8 cellular contexts compared by ENCODE assay signal in genomic region chr12:13101854-13102375, GRCh38. TPM values are rescaled to one million over a fixed set of nuclear protein-coding genes. Genes with fewer than 3 reads are reported as not detected.
DNase-seq lines count a peak whose midpoint lies in the region; ATAC-seq, FAIRE-seq and TF ChIP-seq lines count a peak whose summit lies in the region.

No MANE protein-coding gene starts in this region.

- H3K56ac ChIP-seq in H1 (replicated peaks; ENCODE audit: insufficient read length, low read depth, low read length) = no peak overlapping the region

- H3K4me3 Mint-ChIP-seq in HFFc6 = peak overlapping the region; percentile 66
- H3K4me3 Mint-ChIP-seq in natural killer cell treated with Interleukin-12 subunit alpha and Interleukin-12 subunit beta and Interleukin-15 and Interleukin-18, amount 100 ng/mL, for 72 hours = peak overlapping the region; percentile 81

- no peak overlapping the region for H4K8ac ChIP-seq in H1 (ENCODE audit: extremely low read depth, insufficient read depth, low read length)

- no peak for ATAC-seq in natural killer cell treated with Interleukin-12 subunit alpha and Interleukin-12 subunit beta and Interleukin-15 and Interleukin-18, amount 100 ng/mL, for 72 hours
- ATAC-seq in GM21825 (IDR thresholded peaks at IDR 0.05; ENCODE audit: unreplicated experiment) = no peak

- H4K20me1 ChIP-seq in H1 (replicated peaks in 1 of 2; ENCODE audit: control insufficient read depth in 1 of 2, insufficient read depth in 2 of 2, low read length in 2 of 2) = no peaks in the 10 kb centered on the region

- CTCF ChIA-PET in AG04449 (lab: Yijun Ruan, JAX) = interaction anchor here (1.0 to 6.0 kb wide), 6 partner anchors 12 to 185 kb away, joined by 3 to 123 read pairs (median 5); no protein-coding TSS in a partner anchor
- CTCF ChIA-PET in H1 (lab: Charles Lee; ENCODE audit: partially characterized antibody) = interaction anchor here (1.0 to 6.0 kb wide), 13 partner anchors 13 to 289 kb away, joined by 3 to 69 read pairs (median 4); partner anchors contain the start of genes DDX47 and FAM234B

- H3K9me3 ChIP-seq in WERI-Rb-1 (ENCODE audit: severe bottlenecking) (no peaks in the 10 kb centered on the region), H1 (ENCODE audit: insufficient read depth in 2 of 2, low read depth in 1 of 2, low read length in 1 of 2) (no peaks in the 10 kb centered on the region)

- no peak for TF ChIP-seq POLR2A in H1 (IDR thresholded peaks at IDR 0.05; ENCODE audit: control extremely low read depth in 1 of 2, low read depth in 2 of 2, low read length in 2 of 2)

- H3K9me3 Mint-ChIP-seq in HFFc6 = no peaks in the 10 kb centered on the region
- no peaks in the 10 kb centered on the region for H3K9me3 Mint-ChIP-seq in natural killer cell treated with Interleukin-12 subunit alpha and Interleukin-12 subunit beta and Interleukin-15 and Interleukin-18, amount 100 ng/mL, for 72 hours

- H2BK20ac ChIP-seq in H1 (ENCODE audit: low read length) = peak overlapping the region; percentile 11; the same call in 1 of the 2 replicates

- POLR2A ChIA-PET in AG04449 (lab: Yijun Ruan, JAX) = interaction anchor here (0.6 to 3.9 kb wide), 5 partner anchors 13 to 96 kb away, joined by 3 to 20 read pairs (median 4); partner anchors contain the start of gene EMP1
- POLR2A ChIA-PET in H1 (lab: Charles Lee; ENCODE audit: partially characterized antibody) = interaction anchor here (0.7 to 6.0 kb wide), 9 partner anchors 8 to 264 kb away, joined by 3 to 44 read pairs (median 4); no protein-coding TSS in a partner anchor

- H3K23me2 ChIP-seq in H1 (ENCODE audit: low read depth, low read length) = peaks cover 9% of the 10 kb centered on the region; the same call in 1 of the 2 replicates

- peaks cover 66% of the 10 kb centered on the region for H3K4me1 Mint-ChIP-seq in HFFc6 (ENCODE audit: low read depth)
- peaks cover 28 to 33% of the 10 kb centered on the region in 2 donors for H3K4me1 Mint-ChIP-seq in natural killer cell treated with Interleukin-12 subunit alpha and Interleukin-12 subunit beta and Interleukin-15 and Interleukin-18, amount 100 ng/mL, for 72 hours (ENCODE audit: low read depth in 2 of 2)

- H3K27me3 ChIP-seq in WERI-Rb-1 (ENCODE audit: insufficient read depth, low read depth, severe bottlenecking) (no peaks in the 10 kb centered on the region), H1 (replicated peaks in 1 of 4; ENCODE audit: control insufficient read depth in 3 of 4, extremely low read depth in 1 of 4, insufficient read depth in 3 of 4, low read length in 3 of 4) (no peaks in the 10 kb centered on the region)

- no peak overlapping the region for H4K91ac ChIP-seq in H1 (replicated peaks; ENCODE audit: insufficient read length, low read length)

- no peaks in the 10 kb centered on the region for H3K36me3 Mint-ChIP-seq in HFFc6 (ENCODE audit: low read depth)
- H3K36me3 Mint-ChIP-seq in natural killer cell treated with Interleukin-12 subunit alpha and Interleukin-12 subunit beta and Interleukin-15 and Interleukin-18, amount 100 ng/mL, for 72 hours = no peaks in the 10 kb centered on the region

- TF ChIP-seq CTCF in AG04449 (IDR thresholded peaks at IDR 0.05; ENCODE audit: insufficient read depth, low read length, missing control alignments) = no peak
- TF ChIP-seq CTCF in HFFc6 (IDR thresholded peaks at IDR 0.05) = no peak
- no peak for TF ChIP-seq CTCF in WERI-Rb-1 (IDR thresholded peaks at IDR 0.05; ENCODE audit: low read depth, low read length)
- TF ChIP-seq CTCF in H1 (IDR thresholded peaks at IDR 0.05; ENCODE audit: control extremely low read depth in 1 of 3, insufficient read depth in 1 of 3, low read depth in 1 of 3, low read length in 3 of 3) = no peak

- no peak for FAIRE-seq in H1 (lab: Jason Lieb, UNC)

- H3K9ac ChIP-seq in H1 (replicated peaks in 1 of 4; ENCODE audit: extremely low read depth in 1 of 4, low read depth in 3 of 4, low read length in 3 of 4) = peak overlapping the region in 2 of 4 experiments; percentile 75 to 80; a peak in 6 of 7 replicates

- H2BK15ac ChIP-seq in H1 (ENCODE audit: low read length) = no peak overlapping the region

- no peak for DNase-seq in AG04449 (ENCODE audit: low read depth, low spot score)
- peak; percentile 69 for DNase-seq in HFFc6
- peak; percentile 37 for DNase-seq in WERI-Rb-1
- DNase-seq in H1 (ENCODE audit: low read depth in 1 of 2, low spot score in 2 of 2) = no peak
- no peak for DNase-seq in natural killer cell treated with Interleukin-12 subunit alpha and Interleukin-12 subunit beta and Interleukin-15 and Interleukin-18, amount 100 ng/mL, for 72 hours (ENCODE audit: low spot score)
- no peak for DNase-seq in cerebellar nuclear complex (lab: John Stamatoyannopoulos, UW)
- DNase-seq in HUDEP-2 (lab: John Stamatoyannopoulos, UW; ENCODE audit: unreplicated experiment in 76 of 76) = no peak

- WGBS in H1 (ENCODE audit: extremely low coverage in 1 of 2, insufficient coverage in 1 of 2, insufficient read length in 1 of 2, insufficient replicate concordance in 2 of 2, low coverage in 1 of 2, low lambda C conversion rate in 2 of 2, missing lambda C conversion rate in 1 of 2), 2 experiments = 72% methylated on average over 9 of the region's 9 CpGs; no CpG with 5 or more reads in 1 of the 2 experiments

- peaks cover 3% of the 10 kb centered on the region; the same call in 1 of the 2 replicates for H3K27me3 Mint-ChIP-seq in HFFc6 (ENCODE audit: insufficient read depth)
- H3K27me3 Mint-ChIP-seq in natural killer cell treated with Interleukin-12 subunit alpha and Interleukin-12 subunit beta and Interleukin-15 and Interleukin-18, amount 100 ng/mL, for 72 hours = peaks cover 0 to 1% of the 10 kb centered on the region in 2 donors

- no peak overlapping the region for H3K14ac ChIP-seq in H1 (ENCODE audit: insufficient read length)

- H3K79me2 ChIP-seq in H1 (ENCODE audit: control insufficient read depth in 1 of 2, insufficient read depth in 2 of 2, low read length in 2 of 2) = no peaks in the 10 kb centered on the region

- H3K27ac Mint-ChIP-seq in HFFc6 = peak overlapping the region; percentile 99
- H3K27ac Mint-ChIP-seq in natural killer cell treated with Interleukin-12 subunit alpha and Interleukin-12 subunit beta and Interleukin-15 and Interleukin-18, amount 100 ng/mL, for 72 hours = peak overlapping the region; percentile 73 to 89

- H3K79me1 ChIP-seq in H1 (ENCODE audit: low read depth, low read length) = no peaks in the 10 kb centered on the region

- H3K4me1 ChIP-seq in H1 (replicated peaks in 1 of 4; ENCODE audit: control insufficient read depth in 3 of 4, insufficient read depth in 4 of 4, low read length in 3 of 4) = peaks cover 5 to 21% (median 14%) of the 10 kb centered on the region in 4 experiments; a peak in 6 of 7 replicates

- no peak overlapping the region for H3K23ac ChIP-seq in H1 (ENCODE audit: insufficient read length)

- no peak overlapping the region for H2BK5ac ChIP-seq in H1 (ENCODE audit: low read depth, low read length)

- H3K36me3 ChIP-seq in WERI-Rb-1 (no peaks in the 10 kb centered on the region), H1 (ENCODE audit: control insufficient read depth in 2 of 4, insufficient read depth in 4 of 4, low read length in 3 of 4) (no peaks in the 10 kb centered on the region)

- H3K4me3 ChIP-seq in AG04449 (ENCODE audit: low read depth, low read length) = peak overlapping the region; percentile 51; the same call in 1 of the 2 replicates
- H3K4me3 ChIP-seq in WERI-Rb-1 (ENCODE audit: low read depth, low read length) = peak overlapping the region; percentile 50
- H3K4me3 ChIP-seq in H1 (ENCODE audit: extremely low read depth in 1 of 4, insufficient read depth in 2 of 4, low read depth in 3 of 4, low read length in 4 of 4) = peak overlapping the region; percentile 61 to 72 (median 64); a peak in 7 of 8 replicates

- H2BK12ac ChIP-seq in H1 (ENCODE audit: low read depth, low read length) = peak overlapping the region; percentile 29; the same call in 1 of the 2 replicates

- no peak overlapping the region for H3K4ac ChIP-seq in H1 (replicated peaks; ENCODE audit: insufficient read length, low read depth, low read length)

- H3K18ac ChIP-seq in H1 (ENCODE audit: extremely low read depth, low read length) = peak overlapping the region; percentile 54

- H4K5ac ChIP-seq in H1 (ENCODE audit: insufficient read length, low read depth, low read length) = no peak overlapping the region

- peak overlapping the region; percentile 77 to 90 for H3K4me2 ChIP-seq in H1 (ENCODE audit: insufficient read depth in 1 of 2, low read depth in 2 of 2, low read length in 2 of 2)

- no peak for TF ChIP-seq EP300 in H1 (IDR thresholded peaks at IDR 0.05; ENCODE audit: borderline replicate concordance in 1 of 2, low read depth in 2 of 2, low read length in 2 of 2)

- H3K27ac ChIP-seq in WERI-Rb-1 = peak overlapping the region; percentile 82
- H3K27ac ChIP-seq in H1 (ENCODE audit: low read depth, low read length) = peak overlapping the region; percentile 70; the same call in 1 of the 2 replicates

- TF ChIP-seq RAD21 in H1 (IDR thresholded peaks at IDR 0.05 in 1 of 2, conservative IDR thresholded peaks at IDR 0.05 in 1 of 2; ENCODE audit: low read depth in 2 of 2, low read length in 2 of 2) = no peak

- H2AFZ ChIP-seq in H1 (ENCODE audit: low read length) = peak overlapping the region; percentile 55

- no peak overlapping the region for H2BK120ac ChIP-seq in H1 (replicated peaks; ENCODE audit: low read depth, low read length)

- no peak overlapping the region for H2AK5ac ChIP-seq in H1 (ENCODE audit: low read depth, low read length)

RNA-seq across cellular contexts. Expression of gene GSG1, which starts 1.6 kb away (rescaled TPM):
- 1 to 10 TPM in 2 of 6 experiments, under 1 TPM in 4; 0.48 to 1.0 (median 0.75) TPM for total RNA-seq in HFFc6 (2021; fragmentation: NEBNext Ultra II Directional; extraction: Animal tissue kit (Norgen Biotek cat#: 25700))
- total RNA-seq in H1 (2021; fragmentation: NEBNext Ultra II Directional; extraction: Animal tissue kit (Norgen Biotek cat#: 25700)) = 0.89 and 1.3 TPM in 2 replicates
- polyA plus RNA-seq in H1 (2011; rRNA removed) = 1.3 and 1.4 TPM in 2 replicates
- 1.1 TPM for polyA plus RNA-seq in H1 (2011; cell fraction: cytosol; rRNA removed)
- polyA plus RNA-seq in H1 (2011; cell fraction: nucleus; rRNA removed) = 0.91 TPM
- polyA plus RNA-seq in H1 (2012, experiment 1 of 2) = 0.88 to 1.2 TPM (median 1.0 TPM) in 4 replicates
- 0.41 TPM for polyA plus RNA-seq in H1 (2012, experiment 2 of 2)
- 0.51 TPM for polyA plus RNA-seq in H1 (2013, experiment 1 of 2)
- 0.63 TPM for polyA plus RNA-seq in H1 (2013, experiment 2 of 2)
- 0.73 and 1.1 TPM in 2 replicates for polyA minus RNA-seq in H1 (2011; rRNA and poly(A)+ RNA removed)
- 0.95 TPM for polyA minus RNA-seq in H1 (2011; cell fraction: cytosol; rRNA and poly(A)+ RNA removed)
- 1.00 TPM for polyA minus RNA-seq in H1 (2011; cell fraction: nucleus; rRNA and poly(A)+ RNA removed)
- total RNA-seq in natural killer cell treated with Interleukin-12 subunit alpha and Interleukin-12 subunit beta and Interleukin-15 and Interleukin-18, amount 100 ng/mL, for 72 hours = not detected

RNA-seq across cellular contexts. Expression of gene FAM234B, which starts 57.7 kb away (rescaled TPM):
- 1 to 10 TPM; 3.0 to 4.6 (median 3.7) TPM for total RNA-seq in HFFc6 (2021; fragmentation: NEBNext Ultra II Directional; extraction: Animal tissue kit (Norgen Biotek cat#: 25700))
- 26.1 and 29.1 TPM in 2 replicates for total RNA-seq in H1 (2021; fragmentation: NEBNext Ultra II Directional; extraction: Animal tissue kit (Norgen Biotek cat#: 25700))
- polyA plus RNA-seq in H1 (2011; rRNA removed) = 10.6 and 12.5 TPM in 2 replicates
- polyA plus RNA-seq in H1 (2011; cell fraction: cytosol; rRNA removed) = 14.3 TPM
- polyA plus RNA-seq in H1 (2011; cell fraction: nucleus; rRNA removed) = 14.0 TPM
- 17.3 to 20.9 TPM (median 20.0 TPM) in 4 replicates for polyA plus RNA-seq in H1 (2012, experiment 1 of 2)
- 3.6 TPM for polyA plus RNA-seq in H1 (2012, experiment 2 of 2)
- polyA plus RNA-seq in H1 (2013, experiment 1 of 2) = 23.6 TPM
- polyA plus RNA-seq in H1 (2013, experiment 2 of 2) = 21.9 TPM
- 72.0 and 78.7 TPM in 2 replicates for polyA minus RNA-seq in H1 (2011; rRNA and poly(A)+ RNA removed)
- polyA minus RNA-seq in H1 (2011; cell fraction: cytosol; rRNA and poly(A)+ RNA removed) = 24.0 TPM
- polyA minus RNA-seq in H1 (2011; cell fraction: nucleus; rRNA and poly(A)+ RNA removed) = 35.1 TPM
- total RNA-seq in natural killer cell treated with Interleukin-12 subunit alpha and Interleukin-12 subunit beta and Interleukin-15 and Interleukin-18, amount 100 ng/mL, for 72 hours = 10 to 100 TPM in 1 of 2 donors, 1 to 10 TPM in 1; 7.2 to 10.1 TPM

Comparison
In these comparisons a context has a peak if more than half of its experiments do, and no peak if none do; other contexts are left out.
1. DNase-seq: peak in HFFc6 (single experiment) and WERI-Rb-1 (single experiment); none in AG04449 (single experiment), H1 (0 of 2), natural killer cell treated with Interleukin-12 subunit alpha and Interleukin-12 subunit beta and Interleukin-15 and Interleukin-18, amount 100 ng/mL, for 72 hours (single experiment), cerebellar nuclear complex (0 of 2) and HUDEP-2 (0 of 76).
2. Peak in every context shown above with its lines, with median percentiles within 50 percentile points of each other: H3K4me3 ChIP-seq.